ENCODE assay signal across 22 cellular contexts in genomic region chr20:54397292-54398155, GRCh38.
"Had no signal": no experiment of that assay in that cellular context is flagged by ENCODE, and none has a peak within 500 bp of the region (broad histone marks: within the 10 kb centered on the region; RNA-seq: fewer than 3 reads in every experiment).

No MANE protein-coding gene starts in this region.

- H3K4me3 ChIP-seq: coronary artery, lung, transverse colon had no signal

- H3K9me3 Mint-ChIP-seq: activated T-cell treated with anti-CD3 and anti-CD28 coated beads, Interleukin-2, amount 50 U/mL, for 4 hours; central memory CD8-positive, alpha-beta T cell; natural killer cell had no signal

- DNase-seq: activated CD4-positive, alpha-beta T cell treated with anti-CD3 and anti-CD28 coated beads for 4 hours; activated CD8-positive, alpha-beta T cell treated with anti-CD3 and anti-CD28 coated beads for 36 hours; activated effector memory CD4-positive, alpha-beta T cell treated with Interleukin-2 at 50 U/mL for 16 hours; activated naive CD4-positive, alpha-beta T cell treated with anti-CD3 and anti-CD28 coated beads, Interleukin-2, amount 50 U/mL, for 16 hours; activated T-cell treated with anti-CD3 and anti-CD28 coated beads, Interleukin-2, amount 50 U/mL, for 4 hours; amniotic stem cell; effector memory CD4-positive, alpha-beta T cell; islet precursor cell; midbrain; natural killer cell; right cardiac atrium; small intestine; stimulated activated CD4-positive, alpha-beta T cell treated with anti-CD3 and anti-CD28 coated beads, Interleukin-4, amount 100 ng/mL, for 24 hours; stimulated activated naive CD4-positive, alpha-beta T cell; substantia nigra; T-helper 17 cell; transverse colon had no signal

- H3K27me3 Mint-ChIP-seq: brain had no signal

- H3K4me1 Mint-ChIP-seq: central memory CD8-positive, alpha-beta T cell; natural killer cell; T-helper 17 cell had no signal

- H3K4me1 ChIP-seq: transverse colon had no signal

- H3K36me3 ChIP-seq: transverse colon had no signal

- H3K4me3 Mint-ChIP-seq: activated CD8-positive, alpha-beta T cell treated with anti-CD3 and anti-CD28 coated beads for 36 hours; activated T-cell treated with anti-CD3 and anti-CD28 coated beads, Interleukin-2, amount 50 U/mL, for 4 hours; brain; central memory CD8-positive, alpha-beta T cell; natural killer cell; T-helper 17 cell had no signal

- H3K36me3 Mint-ChIP-seq: natural killer cell had no signal

- H3K27ac Mint-ChIP-seq: activated CD8-positive, alpha-beta T cell treated with anti-CD3 and anti-CD28 coated beads for 36 hours; brain; natural killer cell; T-helper 17 cell had no signal

- ATAC-seq: activated CD8-positive, alpha-beta T cell treated with anti-CD3 and anti-CD28 coated beads for 36 hours; activated T-cell treated with anti-CD3 and anti-CD28 coated beads, Interleukin-2, amount 50 U/mL, for 4 hours; natural killer cell; right cardiac atrium; T-helper 17 cell had no signal

- H3K27ac ChIP-seq: coronary artery, epithelial cell of prostate, transverse colon had no signal

- H3K27me3 ChIP-seq: transverse colon had no signal

- H3K9me3 ChIP-seq: transverse colon had no signal
